In the genomic region with DNA sequence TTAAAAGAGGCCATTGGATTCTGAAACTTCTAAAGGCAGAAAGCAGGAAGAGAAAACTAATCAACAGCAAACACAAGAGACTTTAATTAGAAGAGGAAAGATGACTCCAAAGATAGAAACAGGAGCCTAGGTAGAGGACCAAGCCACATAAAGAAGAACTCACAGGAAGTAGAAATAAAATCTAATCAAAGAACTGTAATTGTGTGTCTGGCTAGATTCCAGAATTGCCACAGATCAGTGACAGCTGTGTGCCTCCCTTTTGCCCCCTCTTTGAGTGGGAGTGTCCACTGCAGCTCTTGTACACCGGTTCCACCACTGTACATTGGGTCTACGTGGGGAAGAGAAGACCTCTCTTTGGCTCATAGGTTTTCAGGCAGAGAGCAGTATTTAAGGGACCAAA, we compare ENCODE assay signal across 23 cellular contexts. TPM values are rescaled to one million over a fixed set of nuclear protein-coding genes. Genes with fewer than 3 reads are reported as not detected.
DNase-seq lines count a peak whose midpoint lies in the region; ATAC-seq and TF ChIP-seq lines count a peak whose summit lies in the region.
"Had no signal": no experiment of that assay in that cellular context is flagged by ENCODE, and none has a peak within 500 bp of the region (broad histone marks: within the 10 kb centered on the region; RNA-seq: fewer than 3 reads in every experiment).

No MANE protein-coding gene starts in this region.

- CTCF ChIA-PET in activated CD8-positive, alpha-beta T cell treated with anti-CD3 and anti-CD28 coated beads for 36 hours (lab: Charles Lee), result interaction anchor here (1.1 to 1.2 kb wide), 2 partner anchors 43 to 57 kb away, joined by 3 read pairs; no protein-coding TSS in a partner anchor

- POLR2A ChIA-PET in activated CD8-positive, alpha-beta T cell treated with anti-CD3 and anti-CD28 coated beads for 36 hours (lab: Charles Lee), result no interaction called here

- peak overlapping the region; percentile 1 for H3K4me3 Mint-ChIP-seq in stimulated activated naive CD8-positive, alpha-beta T cell treated with anti-CD3 and anti-CD28 coated beads, Interleukin-15, Interleukin-2, amounts not matched to agents 100 ng/mL and 50 ng/mL, for 24 hours
- no peak overlapping the region for H3K4me3 Mint-ChIP-seq in activated CD8-positive, alpha-beta T cell treated with anti-CD3 and anti-CD28 coated beads for 36 hours
- peak overlapping the region; percentile 23 to 71 for H3K4me3 Mint-ChIP-seq in stimulated activated naive CD8-positive, alpha-beta T cell treated with anti-CD3 and anti-CD28 coated beads, Interleukin-15, amount 100 ng/mL, for 72 hours
- H3K4me3 Mint-ChIP-seq: brain had no signal

- intact Hi-C loops in activated CD8-positive, alpha-beta T cell treated with anti-CD3 and anti-CD28 coated beads for 36 hours (cut with micrococcal nuclease), result no loop called here
- intact Hi-C loops in gastrocnemius medialis (cut with DNase I; ENCODE audit: low total_unique reads), result no loop called here

- peak overlapping the region; percentile 63 for H3K27ac Mint-ChIP-seq in stimulated activated naive CD8-positive, alpha-beta T cell treated with anti-CD3 and anti-CD28 coated beads, Interleukin-15, Interleukin-2, amounts not matched to agents 100 ng/mL and 50 ng/mL, for 24 hours
- H3K27ac Mint-ChIP-seq in activated CD8-positive, alpha-beta T cell treated with anti-CD3 and anti-CD28 coated beads for 36 hours, result peak overlapping the region; percentile 83
- peak overlapping the region; percentile 54 to 86 for H3K27ac Mint-ChIP-seq in stimulated activated naive CD8-positive, alpha-beta T cell treated with anti-CD3 and anti-CD28 coated beads, Interleukin-15, amount 100 ng/mL, for 72 hours
- H3K27ac Mint-ChIP-seq: brain had no signal

- H3K27ac ChIP-seq in gastrocnemius medialis, result no peak overlapping the region
- H3K27ac ChIP-seq: 22Rv1, colonic mucosa, ovary, RWPE1, uterus had no signal

- H3K9me3 ChIP-seq in gastrocnemius medialis, result no peaks in the 10 kb centered on the region
- H3K9me3 ChIP-seq: colonic mucosa, ovary, uterus had no signal

- in situ Hi-C loops in gastrocnemius medialis (cut with MboI; ENCODE audit: low sequenced_read_pairs in 4 of 4), result no loop called here

- H3K27me3 Mint-ChIP-seq in stimulated activated naive CD8-positive, alpha-beta T cell treated with anti-CD3 and anti-CD28 coated beads, Interleukin-15, Interleukin-2, amounts not matched to agents 100 ng/mL and 50 ng/mL, for 24 hours, result no peaks in the 10 kb centered on the region
- no peaks in the 10 kb centered on the region for H3K27me3 Mint-ChIP-seq in activated CD8-positive, alpha-beta T cell treated with anti-CD3 and anti-CD28 coated beads for 36 hours
- no peaks in the 10 kb centered on the region for H3K27me3 Mint-ChIP-seq in stimulated activated naive CD8-positive, alpha-beta T cell treated with anti-CD3 and anti-CD28 coated beads, Interleukin-15, amount 100 ng/mL, for 72 hours
- H3K27me3 Mint-ChIP-seq: brain had no signal

- H3K4me1 ChIP-seq in gastrocnemius medialis, result no peaks in the 10 kb centered on the region
- H3K4me1 ChIP-seq: colonic mucosa, uterus had no signal

- H3K36me3 Mint-ChIP-seq in stimulated activated naive CD8-positive, alpha-beta T cell treated with anti-CD3 and anti-CD28 coated beads, Interleukin-15, Interleukin-2, amounts not matched to agents 100 ng/mL and 50 ng/mL, for 24 hours (ENCODE audit: low read depth), result peaks cover 3% of the 10 kb centered on the region
- peaks cover 17% of the 10 kb centered on the region for H3K36me3 Mint-ChIP-seq in activated CD8-positive, alpha-beta T cell treated with anti-CD3 and anti-CD28 coated beads for 36 hours (ENCODE audit: low read depth)
- H3K36me3 Mint-ChIP-seq: brain had no signal

- no peak overlapping the region for H3K4me3 ChIP-seq in gastrocnemius medialis
- H3K4me3 ChIP-seq: colonic mucosa, ovary, uterus had no signal

- peaks cover 18% of the 10 kb centered on the region for H3K9me3 Mint-ChIP-seq in stimulated activated naive CD8-positive, alpha-beta T cell treated with anti-CD3 and anti-CD28 coated beads, Interleukin-15, Interleukin-2, amounts not matched to agents 100 ng/mL and 50 ng/mL, for 24 hours
- H3K9me3 Mint-ChIP-seq in activated CD8-positive, alpha-beta T cell treated with anti-CD3 and anti-CD28 coated beads for 36 hours, result peaks cover 23% of the 10 kb centered on the region
- peaks cover 15 to 20% of the 10 kb centered on the region in 2 donors for H3K9me3 Mint-ChIP-seq in stimulated activated naive CD8-positive, alpha-beta T cell treated with anti-CD3 and anti-CD28 coated beads, Interleukin-15, amount 100 ng/mL, for 72 hours

- no peak for TF ChIP-seq POLR2A in gastrocnemius medialis (IDR thresholded peaks at IDR 0.05)

- no peak for ATAC-seq in stimulated activated naive CD8-positive, alpha-beta T cell treated with anti-CD3 and anti-CD28 coated beads, Interleukin-15, Interleukin-2, amounts not matched to agents 100 U/mL and 50 U/mL, for 24 hours
- ATAC-seq in activated CD8-positive, alpha-beta T cell treated with anti-CD3 and anti-CD28 coated beads for 36 hours, result no peak
- no peak for ATAC-seq in stimulated activated naive CD8-positive, alpha-beta T cell treated with anti-CD3 and anti-CD28 coated beads, Interleukin-15, amount 100 ng/mL, for 72 hours
- ATAC-seq in HG03175 (IDR thresholded peaks at IDR 0.05; ENCODE audit: unreplicated experiment), result no peak
- no peak for ATAC-seq in gastrocnemius medialis
- ATAC-seq: right cardiac atrium had no signal

- H3K36me3 ChIP-seq in gastrocnemius medialis, result no peaks in the 10 kb centered on the region
- H3K36me3 ChIP-seq: colonic mucosa, ovary, uterus had no signal

- DNase-seq in NCI-H146 (lab: John Stamatoyannopoulos, UW), result peak; percentile 9
- DNase-seq in NCI-H146 treated with DMSO at 0.1 percent for 48 hours (lab: John Stamatoyannopoulos, UW; ENCODE audit: unreplicated experiment), result no peak
- DNase-seq in stimulated activated naive CD8-positive, alpha-beta T cell treated with anti-CD3 and anti-CD28 coated beads, Interleukin-15, Interleukin-2, amounts not matched to agents 100 U/mL and 50 U/mL, for 24 hours, result no peak
- DNase-seq in activated CD8-positive, alpha-beta T cell treated with anti-CD3 and anti-CD28 coated beads for 36 hours, result no peak
- no peak for DNase-seq in stimulated activated naive CD8-positive, alpha-beta T cell treated with anti-CD3 and anti-CD28 coated beads, Interleukin-15, amount 100 ng/mL, for 72 hours
- no peak for DNase-seq in gastrocnemius medialis
- DNase-seq: AML-193; Calu3; colonic mucosa; HCEC 1CT; mesenchymal stem cell; NCI-H1417 treated with DMSO at 0.1 percent for 48 hours; NCI-H345; ovary; right cardiac atrium; stimulated activated CD8-positive, alpha-beta memory T cell treated with anti-CD3 and anti-CD28 coated beads, Interleukin-4, amount 100 ng/mL, for 48 hours; substantia nigra; uterus had no signal

- H3K27me3 ChIP-seq in gastrocnemius medialis, result no peaks in the 10 kb centered on the region
- H3K27me3 ChIP-seq: colonic mucosa, ovary, uterus had no signal

- no peak for TF ChIP-seq CTCF in activated CD8-positive, alpha-beta T cell treated with anti-CD3 and anti-CD28 coated beads for 36 hours (IDR thresholded peaks at IDR 0.05)
- TF ChIP-seq CTCF in gastrocnemius medialis (IDR thresholded peaks at IDR 0.05 in 4 of 5, conservative IDR thresholded peaks at IDR 0.05 in 1 of 5), result no peak

- peaks cover 76% of the 10 kb centered on the region for H3K4me1 Mint-ChIP-seq in stimulated activated naive CD8-positive, alpha-beta T cell treated with anti-CD3 and anti-CD28 coated beads, Interleukin-15, Interleukin-2, amounts not matched to agents 100 ng/mL and 50 ng/mL, for 24 hours (ENCODE audit: low read depth)
- peaks cover 64% of the 10 kb centered on the region for H3K4me1 Mint-ChIP-seq in activated CD8-positive, alpha-beta T cell treated with anti-CD3 and anti-CD28 coated beads for 36 hours (ENCODE audit: low read depth)
- H3K4me1 Mint-ChIP-seq in stimulated activated naive CD8-positive, alpha-beta T cell treated with anti-CD3 and anti-CD28 coated beads, Interleukin-15, amount 100 ng/mL, for 72 hours, result peaks cover 65% of the 10 kb centered on the region
- H3K4me1 Mint-ChIP-seq: brain had no signal

RNA-seq across cellular contexts. Expression of gene THEMIS, which starts 22.3 kb away (rescaled TPM):
- 10 to 100 TPM; 79.5 to 80.1 TPM for total RNA-seq in activated CD8-positive, alpha-beta T cell treated with anti-CD3 and anti-CD28 coated beads for 36 hours
- total RNA-seq in gastrocnemius medialis, result under 1 TPM in 2 of 4 donors, not detected in 2; 0.10 to 0.15 TPM
- total RNA-seq: Calu3 had no signal

Comparison
In these comparisons a context has a peak if more than half of its experiments do, and no peak if none do; other contexts are left out.
1. RNA of gene THEMIS, which starts 22.3 kb away (total RNA-seq): 79.5 to 80.1 TPM in activated CD8-positive, alpha-beta T cell treated with anti-CD3 and anti-CD28 coated beads for 36 hours; 0.10 to 0.15 TPM in gastrocnemius medialis; every median in the first group is over 10 times any median in the second.
2. Peak in every context shown above with its lines, with median percentiles within 50 percentile points of each other: H3K27ac Mint-ChIP-seq.